18 cellular contexts compared by ENCODE assay signal in genomic region chr11:69859275-69859934, GRCh38. TPM values are rescaled to one million over a fixed set of nuclear protein-coding genes. Genes with fewer than 3 reads are reported as not detected.
DNase-seq lines count a peak whose midpoint lies in the region; ATAC-seq, FAIRE-seq and TF ChIP-seq lines count a peak whose summit lies in the region.
"Had no signal": no experiment of that assay in that cellular context is flagged by ENCODE, and none has a peak within 500 bp of the region (broad histone marks: within the 10 kb centered on the region; RNA-seq: fewer than 3 reads in every experiment).

No MANE protein-coding gene starts in this region.

- ATAC-seq in A549: no peak; a peak in 1 of 6 replicates
- ATAC-seq: CD8-positive, alpha-beta T cell had no signal

- no peak overlapping the region for H3K56ac ChIP-seq in H1 (replicated peaks; ENCODE audit: insufficient read length, low read depth, low read length)

- no peak overlapping the region for H2BK5ac ChIP-seq in H1 (ENCODE audit: low read depth, low read length)

- no peak overlapping the region for H2BK20ac ChIP-seq in H1 (ENCODE audit: low read length)

- no peak overlapping the region for H2BK120ac ChIP-seq in H1 (replicated peaks; ENCODE audit: low read depth, low read length)

- no peak overlapping the region for H4K5ac ChIP-seq in H1 (ENCODE audit: insufficient read length, low read depth, low read length)

- H2AFZ ChIP-seq in H1 (ENCODE audit: low read length): no peak overlapping the region

- H4K20me1 ChIP-seq in H1 (replicated peaks in 1 of 2; ENCODE audit: control insufficient read depth in 1 of 2, insufficient read depth in 2 of 2, low read length in 2 of 2): no peaks in the 10 kb centered on the region

- H3K18ac ChIP-seq in H1 (ENCODE audit: extremely low read depth, low read length): no peak overlapping the region

- TF ChIP-seq CTCF in A549 (IDR thresholded peaks at IDR 0.05) (no peak), H1 (IDR thresholded peaks at IDR 0.05; ENCODE audit: control extremely low read depth in 1 of 3, insufficient read depth in 1 of 3, low read depth in 1 of 3, low read length in 3 of 3) (no peak)

- no peaks in the 10 kb centered on the region for H3K79me2 ChIP-seq in H1 (ENCODE audit: control insufficient read depth in 1 of 2, insufficient read depth in 2 of 2, low read length in 2 of 2)

- DNase-seq in A549 (ENCODE audit: low read depth in 1 of 2, low spot score in 1 of 2) (peak in 1 of 2 experiments; percentile 21), HT1080 (ENCODE audit: low read depth) (peak; percentile 23), H1 (ENCODE audit: low read depth in 1 of 2, low spot score in 2 of 2) (no peak), mesenteric fat pad (ENCODE audit: low spot score) (peak; percentile 65), NCI-H187 treated with DMSO at 0.1 percent for 48 hours (lab: John Stamatoyannopoulos, UW) (no peak), 8988T (no peak)
- no peak for DNase-seq in activated CD4-positive, CD25-positive, alpha-beta regulatory T cell treated with anti-CD3 and anti-CD28 coated beads, Interleukin-2, amount 50 U/mL, for 72 hours
- DNase-seq: CD8-positive, alpha-beta T cell; COR-L47; DND-41; GF-D8 had no signal

- no peak overlapping the region for H3K14ac ChIP-seq in H1 (ENCODE audit: insufficient read length)

- CTCF ChIA-PET in A549 (lab: Yijun Ruan, JAX) (interaction anchor here (0.8 kb wide), 1 partner anchor 51 kb away, joined by 3 read pairs; no protein-coding TSS in a partner anchor), H1 (lab: Charles Lee; ENCODE audit: partially characterized antibody) (interaction anchor here (0.7 to 2.0 kb wide), 8 partner anchors 8 to 141 kb away, joined by 3 to 6 read pairs (median 4); no protein-coding TSS in a partner anchor)

- TF ChIP-seq EP300 in A549 (IDR thresholded peaks at IDR 0.05) (no peak), H1 (IDR thresholded peaks at IDR 0.05; ENCODE audit: borderline replicate concordance in 1 of 2, low read depth in 2 of 2, low read length in 2 of 2) (no peak)

- H3K27ac ChIP-seq in A549 (no peak overlapping the region), H1 (ENCODE audit: low read depth, low read length) (no peak overlapping the region)
- H3K27ac ChIP-seq: HL-60 had no signal

- H3K4me2 ChIP-seq in A549: no peak overlapping the region
- H3K4me2 ChIP-seq in H1 (ENCODE audit: insufficient read depth in 1 of 2, low read depth in 2 of 2, low read length in 2 of 2): no peak overlapping the region

- H4K91ac ChIP-seq in H1 (replicated peaks; ENCODE audit: insufficient read length, low read length): no peak overlapping the region

- H3K79me1 ChIP-seq in H1 (ENCODE audit: low read depth, low read length): no peaks in the 10 kb centered on the region

- H3K27me3 ChIP-seq in H1 (replicated peaks in 1 of 4; ENCODE audit: control insufficient read depth in 3 of 4, extremely low read depth in 1 of 4, insufficient read depth in 3 of 4, low read length in 3 of 4): 0 out of 7 replicates have a peak, but pooled peaks cover 0 to 2% (median 0%) of the 10 kb centered on the region in 4 experiments

- no peaks in the 10 kb centered on the region for H3K36me3 ChIP-seq in H1 (ENCODE audit: control insufficient read depth in 2 of 4, insufficient read depth in 4 of 4, low read length in 3 of 4)

- H3K9me3 ChIP-seq in A549 (peaks cover under 1% of the 10 kb centered on the region; the same call in 1 of the 3 replicates), H1 (ENCODE audit: insufficient read depth in 2 of 2, low read depth in 1 of 2, low read length in 1 of 2) (no peaks in the 10 kb centered on the region)

- H3K23ac ChIP-seq in H1 (ENCODE audit: insufficient read length): no peak overlapping the region

- no peaks in the 10 kb centered on the region for H3K23me2 ChIP-seq in H1 (ENCODE audit: low read depth, low read length)

- FAIRE-seq in A549 (lab: Jason Lieb, UNC) (no peak), H1 (lab: Jason Lieb, UNC) (no peak)
- FAIRE-seq: D721Med had no signal

- 56% methylated on average over 12 of the region's 12 CpGs for WGBS in A549 (ENCODE audit: missing lambda C conversion rate)
- WGBS in H1 (ENCODE audit: extremely low coverage in 1 of 2, insufficient coverage in 1 of 2, insufficient read length in 1 of 2, insufficient replicate concordance in 2 of 2, low coverage in 1 of 2, low lambda C conversion rate in 2 of 2, missing lambda C conversion rate in 1 of 2), 2 experiments: 85% methylated on average over 12 of the region's 12 CpGs; no CpG with 5 or more reads in 1 of the 2 experiments

- H2BK12ac ChIP-seq in H1 (ENCODE audit: low read depth, low read length): no peak overlapping the region

- H3K9ac ChIP-seq in H1 (replicated peaks in 1 of 4; ENCODE audit: extremely low read depth in 1 of 4, low read depth in 3 of 4, low read length in 3 of 4): no peak overlapping the region

- no peak overlapping the region for H2AK5ac ChIP-seq in H1 (ENCODE audit: low read depth, low read length)

- no peak overlapping the region for H2BK15ac ChIP-seq in H1 (ENCODE audit: low read length)

- H3K4ac ChIP-seq in H1 (replicated peaks; ENCODE audit: insufficient read length, low read depth, low read length): no peak overlapping the region

- H4K8ac ChIP-seq in H1 (ENCODE audit: extremely low read depth, insufficient read depth, low read length): no peak overlapping the region

- H3K4me3 ChIP-seq in A549: no peak overlapping the region
- no peak overlapping the region for H3K4me3 ChIP-seq in H1 (ENCODE audit: extremely low read depth in 1 of 4, insufficient read depth in 2 of 4, low read depth in 3 of 4, low read length in 4 of 4)

- TF ChIP-seq POLR2A in A549 (IDR thresholded peaks at IDR 0.05; ENCODE audit: low read length): no peak
- TF ChIP-seq POLR2A in H1 (IDR thresholded peaks at IDR 0.05; ENCODE audit: control extremely low read depth in 1 of 2, low read depth in 2 of 2, low read length in 2 of 2): no peak

- no peaks in the 10 kb centered on the region for H3K4me1 ChIP-seq in A549
- H3K4me1 ChIP-seq in H1 (replicated peaks in 1 of 4; ENCODE audit: control insufficient read depth in 3 of 4, insufficient read depth in 4 of 4, low read length in 3 of 4): no peaks in the 10 kb centered on the region

- POLR2A ChIA-PET in A549 (lab: Yijun Ruan, JAX): no interaction called here
- POLR2A ChIA-PET in H1 (lab: Charles Lee; ENCODE audit: partially characterized antibody): interaction anchor here (1.2 kb wide), 1 partner anchor 19 kb away, joined by 4 read pairs; no protein-coding TSS in a partner anchor

- TF ChIP-seq RAD21 in A549 (conservative IDR thresholded peaks at IDR 0.05 in 1 of 2, IDR thresholded peaks at IDR 0.05 in 1 of 2) (no peak), H1 (IDR thresholded peaks at IDR 0.05 in 1 of 2, conservative IDR thresholded peaks at IDR 0.05 in 1 of 2; ENCODE audit: low read depth in 2 of 2, low read length in 2 of 2) (no peak)

TF ChIP-seq in A549, 52 proteins besides CTCF, POLR2A, EP300 and RAD21 (continues in another document):
- TF ChIP-seq MAZ (IDR thresholded peaks at IDR 0.05; ENCODE audit: borderline replicate concordance, low read depth, low read length) (no peak), MAFK (IDR thresholded peaks at IDR 0.05; ENCODE audit: partially characterized antibody) (peak; percentile 92), KDM1A (IDR thresholded peaks at IDR 0.05; ENCODE audit: low read depth) (no peak), BCL3 (IDR thresholded peaks at IDR 0.05) (no peak)

TF ChIP-seq in H1, 55 proteins besides CTCF, POLR2A, EP300 and RAD21:
- TF ChIP-seq SP1 (IDR thresholded peaks at IDR 0.05; ENCODE audit: low read depth, low read length): peak; percentile 27; the same call in 1 of the 2 replicates
- peak; percentile 42; the same call in 1 of the 2 replicates for TF ChIP-seq TBP (IDR thresholded peaks at IDR 0.05; ENCODE audit: low read depth, low read length)
- peak; percentile 45; the same call in 1 of the 2 replicates for TF ChIP-seq MAFK (IDR thresholded peaks at IDR 0.05; ENCODE audit: low read depth, low read length)
- TF ChIP-seq ATF2 (IDR thresholded peaks at IDR 0.05; ENCODE audit: low read length): no peak
- no peak for TF ChIP-seq BACH1 (IDR thresholded peaks at IDR 0.05; ENCODE audit: low read length)
- TF ChIP-seq KDM5A (IDR thresholded peaks at IDR 0.05; ENCODE audit: low read length): no peak

RNA-seq across cellular contexts. Expression of gene FGF3, which starts 40.2 kb away (rescaled TPM):
- polyA plus RNA-seq in A549 (2011; rRNA removed): not detected in 2 replicates
- not detected in 2 replicates for polyA plus RNA-seq in A549 (2012; cell fraction: cytosol; rRNA removed)
- not detected in 2 replicates for polyA plus RNA-seq in A549 (2012; cell fraction: nucleus; rRNA removed)
- not detected in 3 replicates for polyA plus RNA-seq in A549 (2017; fragmentation: RNase III; extraction: RNeasy Plus Mini Kit Qiagen cat#74134 plus additional on column Dnase treatment)
- polyA minus RNA-seq in A549 (2011; rRNA and poly(A)+ RNA removed): not detected in 2 replicates
- total RNA-seq in HT1080 (2014; rRNA removed; shearing (Covaris generic)): not detected in 2 replicates
- polyA plus RNA-seq in HT1080 (2015; cell fraction: cytosol; rRNA removed): not detected in 2 replicates
- polyA plus RNA-seq in HT1080 (2015; cell fraction: nucleus; rRNA removed): not detected in 2 replicates
- not detected in 2 replicates for total RNA-seq in H1 (2021; fragmentation: NEBNext Ultra II Directional; extraction: Animal tissue kit (Norgen Biotek cat#: 25700))
- 0.19 TPM in 1 of 2 replicates, not detected in the other for polyA plus RNA-seq in H1 (2011; rRNA removed)
- not detected for polyA plus RNA-seq in H1 (2011; cell fraction: cytosol; rRNA removed)
- polyA plus RNA-seq in H1 (2011; cell fraction: nucleus; rRNA removed): not detected
- not detected in 4 replicates for polyA plus RNA-seq in H1 (2012, experiment 1 of 2)
- not detected for polyA plus RNA-seq in H1 (2012, experiment 2 of 2)
- 0.12 TPM for polyA plus RNA-seq in H1 (2013, experiment 1 of 2)
- 0.06 TPM for polyA plus RNA-seq in H1 (2013, experiment 2 of 2)
- polyA minus RNA-seq in H1 (2011; rRNA and poly(A)+ RNA removed): not detected in 2 replicates
- not detected for polyA minus RNA-seq in H1 (2011; cell fraction: cytosol; rRNA and poly(A)+ RNA removed)
- not detected for polyA minus RNA-seq in H1 (2011; cell fraction: nucleus; rRNA and poly(A)+ RNA removed)
- not detected for total RNA-seq in mesenteric fat pad
- total RNA-seq: A673; CD8-positive, alpha-beta T cell; H4 had no signal
- polyA plus RNA-seq: BJ, CD14-positive monocyte, IgD-negative memory B cell had no signal

Comparison
In these comparisons a context has a peak if more than half of its experiments do, and no peak if none do; other contexts are left out.
1. DNase-seq: peak in HT1080 (single experiment) and mesenteric fat pad (single experiment); none in H1 (0 of 2), NCI-H187 treated with DMSO at 0.1 percent for 48 hours (single experiment), activated CD4-positive, CD25-positive, alpha-beta regulatory T cell treated with anti-CD3 and anti-CD28 coated beads, Interleukin-2, amount 50 U/mL, for 72 hours (single experiment) and 8988T (single experiment).
2. Of the 18 proteins assayed by ChIP-seq in both H1 and A549: peak only in H1: none; only in A549: none; in both: MAFK; in neither: 17.